2 cellular contexts compared by ENCODE assay signal in genomic region chr22:19405652-19406051, GRCh38.
TF ChIP-seq lines count a peak whose summit lies in the region.

No MANE protein-coding gene starts in this region.

TF ChIP-seq in K562, 482 proteins besides CTCF, POLR2A, EP300 and RAD21:
- TF ChIP-seq ZNF146 (CRISPR knock-in tag; IDR thresholded peaks at IDR 0.05; ENCODE audit: unreplicated experiment) (peak; percentile 25), ZNF695 (CRISPR knock-in tag; IDR thresholded peaks at IDR 0.05) (no peak), THRAP3 (IDR thresholded peaks at IDR 0.05; ENCODE audit: borderline replicate concordance) (no peak), WHSC1 (IDR thresholded peaks at IDR 0.05; ENCODE audit: low read length) (peak; percentile 96), HNRNPUL1 (IDR thresholded peaks at IDR 0.05; ENCODE audit: low read length) (0 out of 2 replicates have a peak, but pooled peaks have one; percentile 37), PHF8 (IDR thresholded peaks at IDR 0.05; ENCODE audit: borderline replicate concordance, low read length) (0 out of 2 replicates have a peak, but pooled peaks have one; percentile 0), POLR2G (IDR thresholded peaks at IDR 0.05; ENCODE audit: low read depth, low read length) (0 out of 2 replicates have a peak, but pooled peaks have one; percentile 30), RFX1 (IDR thresholded peaks at IDR 0.05) (no peak)
TF ChIP-seq in K562: peak in this region for 5.

TF ChIP-seq in HepG2, 621 proteins besides CTCF, POLR2A, EP300 and RAD21:
- TF ChIP-seq HNRNPUL1 (IDR thresholded peaks at IDR 0.05; ENCODE audit: low read depth, low read length), result no peak
- no peak for TF ChIP-seq ZFP90 (CRISPR knock-in tag; IDR thresholded peaks at IDR 0.05; ENCODE audit: borderline replicate concordance)
- TF ChIP-seq HNF4G (IDR thresholded peaks at IDR 0.05; ENCODE audit: borderline replicate concordance, low read depth, low read length), result no peak
- no peak for TF ChIP-seq HNF4G (CRISPR knock-in tag; IDR thresholded peaks at IDR 0.05; ENCODE audit: borderline replicate concordance, low read depth)
